8 cellular contexts compared by ENCODE assay signal in the genomic region with DNA sequence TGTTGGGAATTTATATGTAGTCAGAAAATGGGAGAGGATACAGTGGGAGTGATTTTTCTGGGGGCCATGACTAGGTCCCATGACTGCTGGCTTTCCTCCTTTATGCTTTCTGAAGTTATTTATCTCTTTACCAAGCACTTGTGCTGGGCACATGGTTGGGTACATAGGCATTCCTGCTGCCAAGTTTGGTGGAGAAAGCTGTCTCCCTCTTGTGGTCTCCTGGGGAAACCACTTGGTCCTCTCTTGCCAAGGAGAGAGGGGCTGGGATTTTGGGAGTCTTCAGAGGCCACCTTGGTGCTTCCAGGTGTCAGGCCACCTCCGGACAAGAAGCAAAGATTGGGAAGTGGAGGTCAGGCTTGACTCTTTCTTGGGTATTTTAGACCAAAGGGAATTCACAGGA.
DNase-seq lines count a peak whose midpoint lies in the region; ATAC-seq and TF ChIP-seq lines count a peak whose summit lies in the region.

No MANE protein-coding gene starts in this region.

- peak; percentile 6 to 17 for DNase-seq in AML-193 (lab: John Stamatoyannopoulos, UW)
- peak; percentile 51 for DNase-seq in H7
- peak; percentile 26 for DNase-seq in RWPE1 (ENCODE audit: low spot score)
- DNase-seq in fibroblast of lung (ENCODE audit: low read depth in 2 of 2): peak; percentile 1 to 36
- peak; percentile 30 for DNase-seq in stimulated activated CD8-positive, alpha-beta memory T cell treated with anti-CD3 and anti-CD28 coated beads, Interleukin-4, amount 100 ng/mL, for 48 hours
- no peak for DNase-seq in islet precursor cell
- no peak for DNase-seq in GOT3 (lab: John Stamatoyannopoulos, UW)

- H3K36me3 ChIP-seq in H7 (replicated peaks; ENCODE audit: control insufficient read depth, insufficient read depth, low read length): no peaks in the 10 kb centered on the region
- H3K36me3 ChIP-seq in fibroblast of lung (ENCODE audit: control insufficient read depth, insufficient read depth, low read length): no peaks in the 10 kb centered on the region

- H3K4me1 ChIP-seq in fibroblast of lung (ENCODE audit: control insufficient read depth, extremely low read depth, insufficient read depth, low read length): no peaks in the 10 kb centered on the region

- CTCF ChIA-PET in RWPE1 (lab: Yijun Ruan, JAX): interaction anchor here (1.4 kb wide), 1 partner anchor 320 kb away, joined by 6 read pairs; no protein-coding TSS in a partner anchor

- TF ChIP-seq CTCF in RWPE1 (conservative IDR thresholded peaks at IDR 0.05; ENCODE audit: low read depth): no peak; the same call in 1 of the 2 replicates
- peak; percentile 36 to 59 for TF ChIP-seq CTCF in fibroblast of lung (conservative IDR thresholded peaks at IDR 0.05 in 1 of 2, IDR thresholded peaks at IDR 0.05 in 1 of 2; ENCODE audit: low read depth in 1 of 2, low read length in 2 of 2)

- H3K27me3 ChIP-seq in H7 (ENCODE audit: control insufficient read depth, insufficient read depth, low read length) (no peaks in the 10 kb centered on the region), fibroblast of lung (ENCODE audit: control insufficient read depth, insufficient read depth, low read length) (peaks cover 3% of the 10 kb centered on the region)

- H3K4me3 ChIP-seq in H7 (ENCODE audit: insufficient read depth, low read depth, low read length) (no peak overlapping the region), fibroblast of lung (replicated peaks in 1 of 4; ENCODE audit: control extremely low read depth in 1 of 4, insufficient read depth in 1 of 4, low read depth in 3 of 4, low read length in 4 of 4) (no peak overlapping the region)

- ATAC-seq in GM21723 (IDR thresholded peaks at IDR 0.05; ENCODE audit: unreplicated experiment): no peak

- POLR2A ChIA-PET in RWPE1 (lab: Yijun Ruan, JAX; ENCODE audit: low non-redundant PET): interaction anchor here (0.6 kb wide), 1 partner anchor 322 kb away, joined by 3 read pairs; no protein-coding TSS in a partner anchor

- no peak overlapping the region for H2AFZ ChIP-seq in fibroblast of lung (ENCODE audit: low read length)

- no peaks in the 10 kb centered on the region for H3K9me3 ChIP-seq in fibroblast of lung (ENCODE audit: control insufficient read depth, insufficient read depth, low read depth, low read length)

- H3K9ac ChIP-seq in fibroblast of lung (ENCODE audit: insufficient read depth, low read length): no peak overlapping the region

- no peaks in the 10 kb centered on the region for H4K20me1 ChIP-seq in fibroblast of lung (ENCODE audit: control insufficient read depth, extremely low read depth, insufficient read depth, low read length)

- no peaks in the 10 kb centered on the region for H3K79me2 ChIP-seq in fibroblast of lung (ENCODE audit: control insufficient read depth, insufficient read depth, low read length)

- H3K27ac ChIP-seq in RWPE1 (no peak overlapping the region), fibroblast of lung (ENCODE audit: insufficient read depth, low read length) (no peak overlapping the region)

- H3K4me2 ChIP-seq in fibroblast of lung (ENCODE audit: extremely low read depth, insufficient read depth, low read length): no peak overlapping the region

Comparison
In these comparisons a context has a peak if more than half of its experiments do, and no peak if none do; other contexts are left out.
1. DNase-seq: peak in AML-193 (2 of 2), H7 (single experiment), RWPE1 (single experiment), fibroblast of lung (2 of 2) and stimulated activated CD8-positive, alpha-beta memory T cell treated with anti-CD3 and anti-CD28 coated beads, Interleukin-4, amount 100 ng/mL, for 48 hours (single experiment); none in islet precursor cell (single experiment) and GOT3 (single experiment).